ENCODE assay signal across 14 cellular contexts in the genomic region with DNA sequence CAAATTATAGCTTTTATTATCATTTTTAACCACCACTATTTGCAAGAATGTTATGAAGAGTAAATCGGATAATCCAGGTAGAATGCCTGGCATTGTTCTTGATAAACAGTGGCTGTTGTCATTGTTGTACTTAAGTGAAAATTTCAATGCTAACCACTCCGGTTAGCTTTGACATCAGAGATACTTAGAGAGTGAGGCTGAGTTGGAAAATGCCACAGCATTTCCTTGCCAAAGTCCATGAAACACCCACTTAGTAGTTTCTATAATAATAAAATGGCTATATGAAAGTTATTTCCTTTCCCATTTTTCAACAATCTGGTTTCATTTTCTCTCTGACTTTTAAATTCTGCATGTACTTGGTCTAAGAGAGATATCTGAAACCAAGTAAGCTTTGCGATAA.
"Had no signal": no experiment of that assay in that cellular context is flagged by ENCODE, and none has a peak within 500 bp of the region (broad histone marks: within the 10 kb centered on the region; RNA-seq: fewer than 3 reads in every experiment).

No MANE protein-coding gene starts in this region.

- H3K4me3 ChIP-seq: hepatocyte, pancreas, tibial artery, upper lobe of right lung, vagina had no signal

- H3K9me3 ChIP-seq: pancreas, tibial artery, upper lobe of right lung, vagina had no signal

- H3K36me3 ChIP-seq: pancreas, tibial artery, upper lobe of right lung, vagina had no signal

- H3K27ac ChIP-seq: pancreas, tibial artery, upper lobe of right lung, vagina had no signal

- DNase-seq: effector memory CD4-positive, alpha-beta T cell; foreskin melanocyte; head of caudate nucleus; mammary epithelial cell; natural killer cell; pancreas; right cardiac atrium; stimulated activated CD4-positive, alpha-beta T cell treated with anti-CD3 and anti-CD28 coated beads, Interleukin-4, amount 100 ng/mL, for 1 hour; stimulated activated CD8-positive, alpha-beta memory T cell treated with anti-CD3 and anti-CD28 coated beads, Interleukin-4, amount 100 ng/mL, for 48 hours; stimulated activated naive CD8-positive, alpha-beta T cell treated with anti-CD3 and anti-CD28 coated beads, Interleukin-15, Interleukin-2, amounts not matched to agents 100 U/mL and 50 U/mL, for 24 hours; tibial artery; upper lobe of right lung had no signal

- H3K27me3 ChIP-seq: hepatocyte, pancreas, tibial artery, upper lobe of right lung, vagina had no signal
